ENCODE assay signal across 1 cellular context in the genomic region with DNA sequence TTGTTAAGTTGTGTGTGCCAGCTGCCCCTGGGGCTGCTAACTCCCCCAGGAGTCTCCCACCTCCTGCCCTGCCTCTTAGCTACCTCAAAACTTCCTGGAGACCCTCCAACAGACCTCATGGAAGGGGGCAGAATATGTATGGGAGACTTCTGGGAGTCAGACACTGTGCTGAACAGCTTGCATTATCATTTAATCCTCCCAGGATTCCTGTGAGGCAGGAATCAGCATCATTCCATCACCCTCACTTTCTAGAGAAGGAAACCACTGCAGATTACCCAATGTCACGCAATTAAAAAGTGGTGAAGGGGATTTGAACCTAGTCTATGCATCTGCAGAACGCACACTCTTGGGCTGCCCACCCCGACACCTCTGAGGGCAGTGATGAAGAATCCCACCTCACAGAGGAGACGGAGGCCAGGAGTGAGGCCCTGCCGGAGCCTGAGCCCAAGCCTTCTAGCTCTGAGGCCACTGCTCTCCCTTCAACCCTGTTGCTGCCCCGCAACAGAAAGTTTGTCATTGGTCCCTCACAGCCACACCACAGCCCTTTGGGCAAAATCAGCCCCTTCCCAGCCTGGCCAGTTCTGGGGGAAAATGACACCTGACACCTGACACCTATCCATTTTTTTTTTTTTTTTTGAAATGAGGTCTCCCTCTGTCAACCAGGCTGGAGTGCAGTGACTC.
TF ChIP-seq lines count a peak whose summit lies in the region.

No MANE protein-coding gene starts in this region.

TF ChIP-seq in HEK293, 187 proteins besides CTCF, POLR2A, EP300 and RAD21 (continued from another document):
- TF ChIP-seq, protein P1, sequence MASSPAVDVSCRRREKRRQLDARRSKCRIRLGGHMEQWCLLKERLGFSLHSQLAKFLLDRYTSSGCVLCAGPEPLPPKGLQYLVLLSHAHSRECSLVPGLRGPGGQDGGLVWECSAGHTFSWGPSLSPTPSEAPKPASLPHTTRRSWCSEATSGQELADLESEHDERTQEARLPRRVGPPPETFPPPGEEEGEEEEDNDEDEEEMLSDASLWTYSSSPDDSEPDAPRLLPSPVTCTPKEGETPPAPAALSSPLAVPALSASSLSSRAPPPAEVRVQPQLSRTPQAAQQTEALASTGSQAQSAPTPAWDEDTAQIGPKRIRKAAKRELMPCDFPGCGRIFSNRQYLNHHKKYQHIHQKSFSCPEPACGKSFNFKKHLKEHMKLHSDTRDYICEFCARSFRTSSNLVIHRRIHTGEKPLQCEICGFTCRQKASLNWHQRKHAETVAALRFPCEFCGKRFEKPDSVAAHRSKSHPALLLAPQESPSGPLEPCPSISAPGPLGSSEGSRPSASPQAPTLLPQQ (tag by site-specific recombination; IDR thresholded peaks at IDR 0.05) = no peak
- TF ChIP-seq KLF9 (tag by site-specific recombination; IDR thresholded peaks at IDR 0.05; ENCODE audit: low read depth) (no peak), PRDM1 (tag by site-specific recombination; IDR thresholded peaks at IDR 0.05) (peak; percentile 36; the same call in 1 of the 2 replicates), MYNN (tag by site-specific recombination; IDR thresholded peaks at IDR 0.05; ENCODE audit: borderline replicate concordance) (no peak), ZNF785 (tag by site-specific recombination; IDR thresholded peaks at IDR 0.05) (no peak), ZNF777 (tag by site-specific recombination; IDR thresholded peaks at IDR 0.05; ENCODE audit: borderline replicate concordance) (no peak), ZNF23 (tag by site-specific recombination; IDR thresholded peaks at IDR 0.05; ENCODE audit: borderline replicate concordance) (no peak)
- TF ChIP-seq, protein P2, sequence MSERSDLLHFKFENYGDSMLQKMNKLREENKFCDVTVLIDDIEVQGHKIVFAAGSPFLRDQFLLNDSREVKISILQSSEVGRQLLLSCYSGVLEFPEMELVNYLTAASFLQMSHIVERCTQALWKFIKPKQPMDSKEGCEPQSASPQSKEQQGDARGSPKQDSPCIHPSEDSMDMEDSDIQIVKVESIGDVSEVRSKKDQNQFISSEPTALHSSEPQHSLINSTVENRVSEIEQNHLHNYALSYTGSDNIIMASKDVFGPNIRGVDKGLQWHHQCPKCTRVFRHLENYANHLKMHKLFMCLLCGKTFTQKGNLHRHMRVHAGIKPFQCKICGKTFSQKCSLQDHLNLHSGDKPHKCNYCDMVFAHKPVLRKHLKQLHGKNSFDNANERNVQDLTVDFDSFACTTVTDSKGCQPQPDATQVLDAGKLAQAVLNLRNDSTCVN (tag by site-specific recombination; optimal IDR thresholded peaks at IDR 0.05) = no peak
